Comparison of ENCODE assay signal across 9 cellular contexts in genomic region chr12:77049767-77050353, GRCh38. TPM values are rescaled to one million over a fixed set of nuclear protein-coding genes. Genes with fewer than 3 reads are reported as not detected.
A peak's percentile ranks its signal among the peaks of the same experiment; 100 is the strongest.
DNase-seq lines count a peak whose midpoint lies in the region; ATAC-seq and TF ChIP-seq lines count a peak whose summit lies in the region.
"Had no signal": no experiment of that assay in that cellular context is flagged by ENCODE, and none has a peak within 500 bp of the region (broad histone marks: within the 10 kb centered on the region; RNA-seq: fewer than 3 reads in every experiment).

No MANE protein-coding gene starts in this region.

- no peak overlapping the region for H2BK12ac ChIP-seq in neuronal stem cell (ENCODE audit: low read length)

- H2BK15ac ChIP-seq in neuronal stem cell (ENCODE audit: low read length), result no peak overlapping the region

- peak; percentile 38 for DNase-seq in Ammon's horn (ENCODE audit: low spot score)
- DNase-seq in NCI-H1092 (lab: John Stamatoyannopoulos, UW), result peak; percentile 51
- DNase-seq in SHP77 treated with DMSO at 0.1 percent for 48 hours (lab: John Stamatoyannopoulos, UW), result peak; percentile 45
- DNase-seq in neuronal stem cell (ENCODE audit: low spot score), result peak; percentile 31
- no peak for DNase-seq in activated T-cell treated with anti-CD3 and anti-CD28 coated beads, Interleukin-2, amount 50 U/mL, for 24 hours

- peaks cover 11% of the 10 kb centered on the region for H3K36me3 Mint-ChIP-seq in activated T-cell treated with anti-CD3 and anti-CD28 coated beads, Interleukin-2, amount 50 U/mL, for 24 hours (ENCODE audit: low read depth)

- H2BK120ac ChIP-seq in neuronal stem cell (ENCODE audit: low read depth, low read length), result no peak overlapping the region

- H3K27me3 ChIP-seq in neuronal stem cell (ENCODE audit: control insufficient read depth in 3 of 3, insufficient read depth in 3 of 3, low read depth in 1 of 3, low read length in 3 of 3), result no peaks in the 10 kb centered on the region

- TF ChIP-seq POLR2A in GM18505 (IDR thresholded peaks at IDR 0.05; ENCODE audit: borderline replicate concordance, extremely low read depth, insufficient read depth, insufficient read length), result no peak

- no peak overlapping the region for H3K23ac ChIP-seq in neuronal stem cell (ENCODE audit: low read depth, low read length, poor library complexity)

- H3K4me1 ChIP-seq in neuronal stem cell (ENCODE audit: control insufficient read depth in 2 of 2, insufficient read depth in 1 of 2, low read depth in 1 of 2, low read length in 2 of 2), result no peaks in the 10 kb centered on the region

- H3K27me3 Mint-ChIP-seq in activated T-cell treated with anti-CD3 and anti-CD28 coated beads, Interleukin-2, amount 50 U/mL, for 24 hours, result no peaks in the 10 kb centered on the region

- H3K27ac Mint-ChIP-seq in activated T-cell treated with anti-CD3 and anti-CD28 coated beads, Interleukin-2, amount 50 U/mL, for 24 hours, result no peak overlapping the region

- H3K14ac ChIP-seq in neuronal stem cell (ENCODE audit: low read length), result no peak overlapping the region

- no peak overlapping the region for H3K4me3 ChIP-seq in neuronal stem cell (ENCODE audit: low read length in 2 of 2)
- H3K4me3 ChIP-seq: skin epidermis had no signal

- H4K91ac ChIP-seq in neuronal stem cell (ENCODE audit: low read depth, low read length, poor library complexity), result no peak overlapping the region

- H3K9me3 ChIP-seq in neuronal stem cell (replicated peaks in 1 of 2; ENCODE audit: control insufficient read depth in 2 of 2, insufficient read depth in 1 of 2, low read depth in 1 of 2, low read length in 2 of 2), result no peaks in the 10 kb centered on the region

- no peak overlapping the region for H4K8ac ChIP-seq in neuronal stem cell (ENCODE audit: low read depth, low read length)

- no peak overlapping the region for H3K4ac ChIP-seq in neuronal stem cell (ENCODE audit: low read length)

- no peaks in the 10 kb centered on the region for H3K79me1 ChIP-seq in neuronal stem cell (ENCODE audit: low read depth, low read length)

- no CpG with 5 or more reads among the region's 4 CpGs for WGBS in neuronal stem cell (ENCODE audit: extremely low coverage in 2 of 2, insufficient read length in 2 of 2, insufficient replicate concordance in 1 of 2), 2 donors

- H3K4me2 ChIP-seq in neuronal stem cell (ENCODE audit: insufficient read depth, low read length, poor library complexity, severe bottlenecking), result no peak overlapping the region

- H2BK5ac ChIP-seq in neuronal stem cell (ENCODE audit: low read length), result no peak overlapping the region

- H3K36me3 ChIP-seq in neuronal stem cell (replicated peaks in 1 of 2; ENCODE audit: control insufficient read depth in 2 of 2, insufficient read depth in 2 of 2, low read length in 2 of 2), result peaks cover 34 to 98% of the 10 kb centered on the region in 2 donors

- H3K4me1 Mint-ChIP-seq in activated T-cell treated with anti-CD3 and anti-CD28 coated beads, Interleukin-2, amount 50 U/mL, for 24 hours (ENCODE audit: low read depth), result no peaks in the 10 kb centered on the region

- H2AK5ac ChIP-seq in neuronal stem cell (ENCODE audit: low read depth, low read length), result no peak overlapping the region

- H3K18ac ChIP-seq in neuronal stem cell (ENCODE audit: low read length), result no peak overlapping the region

- H3K9me3 Mint-ChIP-seq in activated T-cell treated with anti-CD3 and anti-CD28 coated beads, Interleukin-2, amount 50 U/mL, for 24 hours, result no peaks in the 10 kb centered on the region

- no peak overlapping the region for H3K9ac ChIP-seq in neuronal stem cell (ENCODE audit: low read depth, low read length, poor library complexity)

- H2AFZ ChIP-seq in neuronal stem cell (ENCODE audit: low read length), result no peak overlapping the region

- H3K4me3 Mint-ChIP-seq in activated T-cell treated with anti-CD3 and anti-CD28 coated beads, Interleukin-2, amount 50 U/mL, for 24 hours, result no peak overlapping the region

- ATAC-seq in GM18505 (IDR thresholded peaks at IDR 0.05; ENCODE audit: unreplicated experiment) (peak; percentile 97), HG02798 (IDR thresholded peaks at IDR 0.05; ENCODE audit: poor library complexity, unreplicated experiment) (peak; percentile 99), esophagus mucosa (peak; percentile 95)

- H3K27ac ChIP-seq in neuronal stem cell (replicated peaks; ENCODE audit: low read length), result no peak overlapping the region
- H3K27ac ChIP-seq: skin epidermis had no signal

RNA-seq across cellular contexts. Expression of gene E2F7, which starts 15.5 kb away (rescaled TPM):
- total RNA-seq in esophagus mucosa, result 4.0 TPM
- 14.3 TPM for polyA plus RNA-seq in neuronal stem cell (2013, experiment 1 of 2)
- polyA plus RNA-seq in neuronal stem cell (2013, experiment 2 of 2), result 14.1 TPM
